Comparison of ENCODE assay signal across 8 cellular contexts in genomic region chr6:16239798-16240123, GRCh38. TPM values are rescaled to one million over a fixed set of nuclear protein-coding genes. Genes with fewer than 3 reads are reported as not detected.
DNase-seq lines count a peak whose midpoint lies in the region; ATAC-seq and TF ChIP-seq lines count a peak whose summit lies in the region.

No MANE protein-coding gene starts in this region.

- no peaks in the 10 kb centered on the region for H4K20me1 ChIP-seq in OCI-LY7 (ENCODE audit: insufficient read depth, low read length)

- H3K4me3 ChIP-seq in left lung (peak overlapping the region in 1 of 2 donors; percentile 61), suprapubic skin (peak overlapping the region; percentile 68), OCI-LY7 (ENCODE audit: low read depth, low read length, poor library complexity, severe bottlenecking) (no peak overlapping the region)

- peak overlapping the region in 1 of 2 donors; percentile 75 for H3K27ac ChIP-seq in left lung
- peak overlapping the region; percentile 65 for H3K27ac ChIP-seq in suprapubic skin
- H3K27ac ChIP-seq in OCI-LY7 (ENCODE audit: low read depth, low read length, poor library complexity, severe bottlenecking): no peak overlapping the region

- H2AFZ ChIP-seq in OCI-LY7 (ENCODE audit: low read length): no peak overlapping the region

- no peaks in the 10 kb centered on the region for H3K36me3 Mint-ChIP-seq in activated T-helper 2 cell treated with anti-CD3 and anti-CD28 coated beads, Interferon-gamma antibody, Interleukin-2, Interleukin-4, amounts not matched to agents 10 μg/mL and 5 μg/mL and 100 μg/mL, durations not matched to agents 14 hours and 24 hours and 36 hours (ENCODE audit: low read depth)

- peak; percentile 84 for ATAC-seq in left lung
- no peak for ATAC-seq in HG03571 (IDR thresholded peaks at IDR 0.05; ENCODE audit: unreplicated experiment)

- H3K27me3 Mint-ChIP-seq in activated T-helper 2 cell treated with anti-CD3 and anti-CD28 coated beads, Interferon-gamma antibody, Interleukin-2, Interleukin-4, amounts not matched to agents 10 μg/mL and 5 μg/mL and 100 μg/mL, durations not matched to agents 14 hours and 24 hours and 36 hours (ENCODE audit: low read depth): peaks cover 42% of the 10 kb centered on the region

- no peak for TF ChIP-seq CTCF in left lung (IDR thresholded peaks at IDR 0.05)
- TF ChIP-seq CTCF in suprapubic skin (IDR thresholded peaks at IDR 0.05): no peak
- no peak for TF ChIP-seq CTCF in OCI-LY7 (conservative IDR thresholded peaks at IDR 0.05; ENCODE audit: low read length)

- H3K9me3 Mint-ChIP-seq in activated T-helper 2 cell treated with anti-CD3 and anti-CD28 coated beads, Interferon-gamma antibody, Interleukin-2, Interleukin-4, amounts not matched to agents 10 μg/mL and 5 μg/mL and 100 μg/mL, durations not matched to agents 14 hours and 24 hours and 36 hours: no peaks in the 10 kb centered on the region

- H3K9me3 ChIP-seq in left lung (no peaks in the 10 kb centered on the region), suprapubic skin (no peaks in the 10 kb centered on the region), OCI-LY7 (ENCODE audit: low read length) (no peaks in the 10 kb centered on the region)

- CTCF ChIA-PET in OCI-LY7 (lab: Charles Lee; ENCODE audit: unreplicated experiment): no interaction called here

- WGBS in suprapubic skin: 38% methylated on average over 5 of the region's 5 CpGs

- no peaks in the 10 kb centered on the region for H3K36me3 ChIP-seq in left lung
- H3K36me3 ChIP-seq in suprapubic skin: no peaks in the 10 kb centered on the region
- H3K36me3 ChIP-seq in OCI-LY7 (ENCODE audit: insufficient read depth, low read length): no peaks in the 10 kb centered on the region

- no peak for TF ChIP-seq EP300 in suprapubic skin (IDR thresholded peaks at IDR 0.05)

- TF ChIP-seq POLR2A in suprapubic skin (IDR thresholded peaks at IDR 0.05): no peak

- no peaks in the 10 kb centered on the region for H3K9me2 ChIP-seq in OCI-LY7 (ENCODE audit: insufficient read depth, low read length)

- peak; percentile 63 for DNase-seq in activated CD8-positive, alpha-beta memory T cell treated with anti-CD3 and anti-CD28 coated beads, Interleukin-2, amount 50 U/mL, for 48 hours
- no peak for DNase-seq in activated CD8-positive, alpha-beta memory T cell treated with anti-CD3 and anti-CD28 coated beads for 24 hours
- DNase-seq in activated T-helper 2 cell treated with anti-CD3 and anti-CD28 coated beads, Interferon-gamma antibody, Interleukin-2, Interleukin-4, amounts not matched to agents 10 μg/mL and 5 μg/mL and 100 μg/mL, durations not matched to agents 14 hours and 24 hours and 36 hours (ENCODE audit: low spot score): no peak
- DNase-seq in left lung: peak in 1 of 2 donors; percentile 78
- no peak for DNase-seq in suprapubic skin (ENCODE audit: low spot score in 2 of 2)
- no peak for DNase-seq in NAMALWA (ENCODE audit: low spot score)
- no peak for DNase-seq in OCI-LY7 (ENCODE audit: low spot score)

- peaks cover 11 to 34% of the 10 kb centered on the region in 2 donors for H3K4me1 ChIP-seq in left lung
- peaks cover 32% of the 10 kb centered on the region for H3K4me1 ChIP-seq in suprapubic skin
- H3K4me1 ChIP-seq in OCI-LY7 (ENCODE audit: insufficient read depth, low read length, poor library complexity, severe bottlenecking): peaks cover 5% of the 10 kb centered on the region

- peak overlapping the region; percentile 78 for H3K4me3 Mint-ChIP-seq in activated T-helper 2 cell treated with anti-CD3 and anti-CD28 coated beads, Interferon-gamma antibody, Interleukin-2, Interleukin-4, amounts not matched to agents 10 μg/mL and 5 μg/mL and 100 μg/mL, durations not matched to agents 14 hours and 24 hours and 36 hours (ENCODE audit: low read depth)

- H3K27ac Mint-ChIP-seq in activated T-helper 2 cell treated with anti-CD3 and anti-CD28 coated beads, Interferon-gamma antibody, Interleukin-2, Interleukin-4, amounts not matched to agents 10 μg/mL and 5 μg/mL and 100 μg/mL, durations not matched to agents 14 hours and 24 hours and 36 hours: no peak overlapping the region

- peaks cover 0 to 21% of the 10 kb centered on the region in 2 donors for H3K27me3 ChIP-seq in left lung
- no peaks in the 10 kb centered on the region for H3K27me3 ChIP-seq in suprapubic skin

- no TSS peak for BruUV-seq in OCI-LY7 (replicated peaks; lab: Mats Ljungman, UMichigan)

- POLR2A ChIA-PET in OCI-LY7 (lab: Charles Lee): no interaction called here

- intact Hi-C loops in activated T-helper 2 cell treated with anti-CD3 and anti-CD28 coated beads, Interferon-gamma antibody, Interleukin-2, Interleukin-4, amounts not matched to agents 10 μg/mL and 5 μg/mL and 100 μg/mL, durations not matched to agents 14 hours and 24 hours and 36 hours (cut with micrococcal nuclease): loop anchor here (5.0 to 10.0 kb wide), 2 partner anchors 83 to 535 kb away; no protein-coding TSS in a partner anchor
- intact Hi-C loops in left lung (cut with DNase I) (no loop called here), OCI-LY7 (cut with micrococcal nuclease; ENCODE audit: unreplicated experiment) (no loop called here)

- peaks cover 24% of the 10 kb centered on the region for H3K4me1 Mint-ChIP-seq in activated T-helper 2 cell treated with anti-CD3 and anti-CD28 coated beads, Interferon-gamma antibody, Interleukin-2, Interleukin-4, amounts not matched to agents 10 μg/mL and 5 μg/mL and 100 μg/mL, durations not matched to agents 14 hours and 24 hours and 36 hours (ENCODE audit: low read depth)

- H3K79me2 ChIP-seq in OCI-LY7 (ENCODE audit: insufficient read depth, low read depth, low read length): no peaks in the 10 kb centered on the region

- H3K4me2 ChIP-seq in OCI-LY7 (ENCODE audit: low read length): no peak overlapping the region

RNA-seq across cellular contexts. Expression of gene GMPR, which starts 1.4 kb away (rescaled TPM):
- total RNA-seq in activated T-helper 2 cell treated with anti-CD3 and anti-CD28 coated beads, Interferon-gamma antibody, Interleukin-2, Interleukin-4, amounts not matched to agents 10 μg/mL and 5 μg/mL and 100 μg/mL, durations not matched to agents 14 hours and 24 hours and 36 hours: 1.0 and 1.1 TPM in 2 replicates
- 10 to 100 TPM; 11.6 to 16.1 TPM for total RNA-seq in left lung
- total RNA-seq in suprapubic skin: 10 to 100 TPM in 2 of 4 donors, 1 to 10 TPM in 2; 4.9 to 16.4 (median 12.9) TPM
- total RNA-seq in OCI-LY7 (2014; rRNA removed; shearing (Covaris generic)): not detected in 2 replicates
- total RNA-seq in OCI-LY7 (2022): not detected in 2 replicates
